ENCODE assay signal across 8 cellular contexts in the genomic region with DNA sequence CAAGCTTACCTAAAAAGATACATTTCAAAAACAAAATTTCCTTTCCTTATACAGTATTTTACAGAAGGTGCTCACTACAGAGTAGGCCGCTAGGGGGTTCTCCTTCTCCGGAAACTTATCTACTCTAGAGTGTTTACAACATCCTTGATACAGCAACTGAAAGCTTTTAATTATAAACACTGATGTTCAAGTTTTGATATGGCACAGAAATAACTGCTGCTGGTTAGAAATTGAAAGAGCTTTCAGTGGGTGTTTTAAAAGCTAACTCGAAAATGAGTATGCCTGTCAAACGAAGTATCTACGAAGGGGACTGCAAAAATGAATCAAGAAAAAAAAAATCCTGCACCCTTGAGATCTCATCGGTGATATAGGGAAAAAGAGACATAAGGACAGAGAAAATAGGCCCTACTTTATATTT. TPM values are rescaled to one million over a fixed set of nuclear protein-coding genes. Genes with fewer than 3 reads are reported as not detected.
DNase-seq lines count a peak whose midpoint lies in the region; ATAC-seq, FAIRE-seq and TF ChIP-seq lines count a peak whose summit lies in the region.

No MANE protein-coding gene starts in this region.

- intact Hi-C loops in left colon (cut with DNase I, micrococcal nuclease) = no loop called here

- H3K4me3 ChIP-seq in choroid plexus epithelial cell (ENCODE audit: low read depth, low read length) = peak overlapping the region; percentile 96

- FAIRE-seq in HTR-8/SVneo (lab: Jason Lieb, UNC) = no peak

- ATAC-seq in GM19035 (IDR thresholded peaks at IDR 0.05; ENCODE audit: unreplicated experiment) (peak; percentile 31), left colon (peak; percentile 36)

- peak; percentile 82 for TF ChIP-seq CTCF in choroid plexus epithelial cell (conservative IDR thresholded peaks at IDR 0.05; ENCODE audit: low read depth, low read length)

- DNase-seq in AG20443 (ENCODE audit: low spot score) (peak; percentile 43), NAMALWA (ENCODE audit: low spot score) (peak; percentile 82), T-helper 22 cell (ENCODE audit: low read depth) (peak; percentile 17), choroid plexus epithelial cell (ENCODE audit: low read depth) (peak; percentile 74), left colon (peak in 1 of 2 donors; percentile 70), HTR-8/SVneo (ENCODE audit: insufficient read length, low spot score) (no peak)
- peak; percentile 16 to 27 (median 26) for DNase-seq in stimulated activated CD4-positive, alpha-beta T cell treated with anti-CD3 and anti-CD28 coated beads, TNF-alpha, amount 100 ng/mL, for 24 hours (ENCODE audit: low read depth in 3 of 3)

RNA-seq across cellular contexts. Expression of a gene that starts 1.0 kb away (rescaled TPM):
- 1 to 10 TPM; 6.6 to 7.2 TPM for total RNA-seq in left colon

RNA-seq across cellular contexts. Expression of a gene that starts 3.1 kb away (rescaled TPM):
- total RNA-seq in left colon = 100 to 1,000 TPM; 104 to 117 TPM

RNA-seq across cellular contexts. Expression of a gene that starts 17.4 kb away (rescaled TPM):
- total RNA-seq in left colon = 10 to 100 TPM; 17.2 to 31.6 TPM

RNA-seq across cellular contexts. Expression of a gene that starts 38.7 kb away (rescaled TPM):
- total RNA-seq in left colon = 10 to 100 TPM in 1 of 2 donors, 1 to 10 TPM in 1; 5.0 to 20.8 TPM

RNA-seq across cellular contexts. Expression of a gene that starts 54.0 kb away (rescaled TPM):
- total RNA-seq in left colon = 1 to 10 TPM; 3.4 to 4.5 TPM
